Comparison of ENCODE assay signal across 24 cellular contexts in genomic region chr4:189597341-189597740, GRCh38.
"Had no signal": no experiment of that assay in that cellular context is flagged by ENCODE, and none has a peak within 500 bp of the region (broad histone marks: within the 10 kb centered on the region; RNA-seq: fewer than 3 reads in every experiment).

No MANE protein-coding gene starts in this region.

- H3K36me3 Mint-ChIP-seq: mesothelial cell of epicardium had no signal

- H3K36me3 ChIP-seq: esophagus squamous epithelium, gastrocnemius medialis, heart right ventricle, left lung, lower lobe of right lung had no signal

- H3K27ac Mint-ChIP-seq: mesothelial cell of epicardium had no signal

- H3K4me1 ChIP-seq: esophagus squamous epithelium, gastrocnemius medialis, heart right ventricle, left lung, lower lobe of right lung had no signal

- H3K4me3 Mint-ChIP-seq: mesothelial cell of epicardium had no signal

- H3K9me3 ChIP-seq: esophagus squamous epithelium, gastrocnemius medialis, heart right ventricle, lower lobe of right lung, mucosa of descending colon had no signal

- H3K4me3 ChIP-seq: coronary artery, dorsolateral prefrontal cortex, esophagus squamous epithelium, gastrocnemius medialis, heart right ventricle, left lung, lower lobe of right lung, mucosa of descending colon had no signal

- H3K27ac ChIP-seq: coronary artery, dorsolateral prefrontal cortex, esophagus squamous epithelium, gastrocnemius medialis, heart right ventricle, left lung, lower lobe of right lung had no signal

- DNase-seq: dermis blood vessel endothelial cell; dorsolateral prefrontal cortex; effector CD4-positive, alpha-beta T cell; effector memory CD4-positive, alpha-beta T cell; esophagus squamous epithelium; foreskin fibroblast; foreskin melanocyte; gastrocnemius medialis; glutamatergic neuron; head of caudate nucleus; heart right ventricle; hippocampal formation; left cardiac atrium; left lung; left ventricle myocardium superior; lower lobe of right lung; mesenchymal stem cell; mucosa of descending colon had no signal

- H3K27me3 ChIP-seq: esophagus squamous epithelium, gastrocnemius medialis, left lung had no signal

- H3K4me1 Mint-ChIP-seq: mesothelial cell of epicardium had no signal

- FAIRE-seq: colon, endothelial cell of umbilical vein, islet of Langerhans, keratinocyte had no signal

- ATAC-seq: gastrocnemius medialis, heart right ventricle, left cardiac atrium, left lung, left ventricle myocardium superior, lower lobe of right lung, mucosa of descending colon had no signal
